ENCODE assay signal across 15 cellular contexts in genomic region chr6:122374307-122374706, GRCh38. TPM values are rescaled to one million over a fixed set of nuclear protein-coding genes. Genes with fewer than 3 reads are reported as not detected.
A peak's percentile ranks its signal among the peaks of the same experiment; 100 is the strongest.
DNase-seq lines count a peak whose midpoint lies in the region; ATAC-seq and TF ChIP-seq lines count a peak whose summit lies in the region.
"Had no signal": no experiment of that assay in that cellular context is flagged by ENCODE, and none has a peak within 500 bp of the region (broad histone marks: within the 10 kb centered on the region; RNA-seq: fewer than 3 reads in every experiment).

No MANE protein-coding gene starts in this region.

- no peaks in the 10 kb centered on the region for H3K9me3 Mint-ChIP-seq in activated T-cell treated with anti-CD3 and anti-CD28 coated beads, Interleukin-2, amount 50 U/mL, for 72 hours
- H3K9me3 Mint-ChIP-seq: CD4-positive, alpha-beta T cell had no signal

- no peak overlapping the region for H3K9ac ChIP-seq in OCI-LY3 (ENCODE audit: low read length)
- H3K9ac ChIP-seq: GM23248 had no signal

- H3K4me3 Mint-ChIP-seq in activated T-cell treated with anti-CD3 and anti-CD28 coated beads, Interleukin-2, amount 50 U/mL, for 72 hours: peak overlapping the region in 1 of 2 donors; percentile 24
- H3K4me3 Mint-ChIP-seq: B cell; CD4-positive, alpha-beta T cell had no signal

- H3K27me3 ChIP-seq in OCI-LY3 (ENCODE audit: low read depth, low read length): no peaks in the 10 kb centered on the region

- H3K9me3 ChIP-seq in OCI-LY3 (ENCODE audit: insufficient read depth, low read length): no peaks in the 10 kb centered on the region

- H3K36me3 Mint-ChIP-seq in activated T-cell treated with anti-CD3 and anti-CD28 coated beads, Interleukin-2, amount 50 U/mL, for 72 hours (ENCODE audit: insufficient read depth in 2 of 2): peaks cover 0 to 2% of the 10 kb centered on the region in 2 donors

- H3K4me1 ChIP-seq in OCI-LY3 (ENCODE audit: low read length): peaks cover 17% of the 10 kb centered on the region

- H3K4me3 ChIP-seq in OCI-LY3 (ENCODE audit: low read length): no peak overlapping the region
- H3K4me3 ChIP-seq: GM23248 had no signal

- intact Hi-C loops in posterior vena cava (cut with DNase I): no loop called here

- peak in 1 of 2 donors; percentile 13 for DNase-seq in activated T-cell treated with anti-CD3 and anti-CD28 coated beads, Interleukin-2, amount 50 U/mL, for 72 hours
- DNase-seq in activated T-cell treated with anti-CD3 and anti-CD28 coated beads for 4 hours (no peak), NCI-H1105 (lab: John Stamatoyannopoulos, UW) (no peak), posterior vena cava (ENCODE audit: low spot score) (no peak)
- DNase-seq: ACHN; C1 segment of cervical spinal cord; Calu3; CD4-positive, alpha-beta T cell; DMS 273 treated with DMSO at 0.1 percent for 48 hours; GM23248 had no signal

- H4K20me1 ChIP-seq in OCI-LY3 (ENCODE audit: insufficient read depth, low read length): no peaks in the 10 kb centered on the region

- ATAC-seq in activated T-cell treated with anti-CD3 and anti-CD28 coated beads, Interleukin-2, amount 50 U/mL, for 72 hours (replicated peaks in 1 of 2): peak; percentile 60 to 66
- ATAC-seq in HG02852 (IDR thresholded peaks at IDR 0.05; ENCODE audit: unreplicated experiment) (peak; percentile 78), GM19397 (IDR thresholded peaks at IDR 0.05; ENCODE audit: unreplicated experiment) (no peak)

- H3K4me1 Mint-ChIP-seq in activated T-cell treated with anti-CD3 and anti-CD28 coated beads, Interleukin-2, amount 50 U/mL, for 72 hours (ENCODE audit: low read depth): peaks cover 21% of the 10 kb centered on the region

- TF ChIP-seq CTCF in OCI-LY3 (IDR thresholded peaks at IDR 0.05; ENCODE audit: low read depth, low read length): no peak

- no peak overlapping the region for H2AFZ ChIP-seq in OCI-LY3 (ENCODE audit: low read depth, low read length)
- H2AFZ ChIP-seq: GM23248 had no signal

- peak overlapping the region; percentile 23 for H3K27ac Mint-ChIP-seq in activated T-cell treated with anti-CD3 and anti-CD28 coated beads, Interleukin-2, amount 50 U/mL, for 72 hours
- H3K27ac Mint-ChIP-seq: B cell; CD4-positive, alpha-beta T cell had no signal

- H3K27me3 Mint-ChIP-seq in activated T-cell treated with anti-CD3 and anti-CD28 coated beads, Interleukin-2, amount 50 U/mL, for 72 hours (ENCODE audit: low read depth): peaks cover 17% of the 10 kb centered on the region

- peak overlapping the region; percentile 30; the same call in 1 of the 2 replicates for H3K4me2 ChIP-seq in OCI-LY3 (ENCODE audit: low read length)

- no peaks in the 10 kb centered on the region for H3K79me2 ChIP-seq in OCI-LY3 (ENCODE audit: low read length)

- H3K27ac ChIP-seq in OCI-LY3 (ENCODE audit: low read length): no peak overlapping the region
- H3K27ac ChIP-seq: GM23248, HL-60 had no signal

- no peaks in the 10 kb centered on the region for H3K36me3 ChIP-seq in OCI-LY3 (replicated peaks; ENCODE audit: low read depth, low read length)

RNA-seq across cellular contexts. Expression of gene HSF2, which starts 25.1 kb away (rescaled TPM):
- total RNA-seq in activated T-cell treated with anti-CD3 and anti-CD28 coated beads, Interleukin-2, amount 50 U/mL, for 72 hours: 10 to 100 TPM; 15.1 to 20.0 TPM
- total RNA-seq in posterior vena cava: 10 to 100 TPM in 1 of 2 donors, 1 to 10 TPM in 1; 7.8 to 12.7 TPM
